Comparison of ENCODE assay signal across 8 cellular contexts in genomic region chr1:161200992-161201827, GRCh38. TPM values are rescaled to one million over a fixed set of nuclear protein-coding genes. Genes with fewer than 3 reads are reported as not detected.
DNase-seq lines count a peak whose midpoint lies in the region; ATAC-seq and TF ChIP-seq lines count a peak whose summit lies in the region.

No MANE protein-coding gene starts in this region.

- intact Hi-C loops in activated B cell treated with CpG ODN at 0.5 μM for 24 hours (cut with micrococcal nuclease) = loop anchor here (1.0 kb wide), 1 partner anchor 48 kb away; the partner anchor contains the start of gene UFC1
- intact Hi-C loops in cardiac septum (cut with DNase I) = loop anchor here (5.0 kb wide), 2 partner anchors 111 to 186 kb away; partner anchors contain the start of gene SDHC

- peak overlapping the region; percentile 96 for H3K27ac Mint-ChIP-seq in activated T-cell treated with anti-CD3 and anti-CD28 coated beads, Interleukin-2, amount 50 U/mL, for 24 hours
- H3K27ac Mint-ChIP-seq in activated B cell treated with CpG ODN at 0.5 μM for 24 hours (peak overlapping the region; percentile 94), progenitor cell of endocrine pancreas (peak overlapping the region; percentile 98)

- H3K4me1 Mint-ChIP-seq in activated T-cell treated with anti-CD3 and anti-CD28 coated beads, Interleukin-2, amount 50 U/mL, for 24 hours (ENCODE audit: low read depth) = peaks cover 54% of the 10 kb centered on the region
- peaks cover 38% of the 10 kb centered on the region for H3K4me1 Mint-ChIP-seq in activated B cell treated with CpG ODN at 0.5 μM for 24 hours
- peaks cover 16% of the 10 kb centered on the region for H3K4me1 Mint-ChIP-seq in progenitor cell of endocrine pancreas (ENCODE audit: low read depth)

- TF ChIP-seq CTCF in activated B cell treated with CpG ODN at 0.5 μM for 24 hours (IDR thresholded peaks at IDR 0.05) (no peak), progenitor cell of endocrine pancreas (IDR thresholded peaks at IDR 0.05; ENCODE audit: unreplicated experiment) (no peak)

- CTCF ChIA-PET in activated B cell treated with CpG ODN at 0.5 μM for 24 hours (lab: Charles Lee) = interaction anchor here (0.9 to 3.0 kb wide), 7 partner anchors 9 to 181 kb away, joined by 3 to 21 read pairs (median 9); partner anchors contain the start of genes APOA2, PPOX and TOMM40L

- POLR2A ChIA-PET in activated B cell treated with CpG ODN at 0.5 μM for 24 hours (lab: Charles Lee) = interaction anchor here (0.5 to 3.4 kb wide), 27 partner anchors 9 to 199 kb away, joined by 3 to 43 read pairs (median 9); partner anchors contain the start of genes ARHGAP30, B4GALT3, DEDD and PPOX

- H3K9me3 Mint-ChIP-seq in activated T-cell treated with anti-CD3 and anti-CD28 coated beads, Interleukin-2, amount 50 U/mL, for 24 hours = no peaks in the 10 kb centered on the region
- H3K9me3 Mint-ChIP-seq in activated B cell treated with CpG ODN at 0.5 μM for 24 hours = no peaks in the 10 kb centered on the region
- no peaks in the 10 kb centered on the region for H3K9me3 Mint-ChIP-seq in progenitor cell of endocrine pancreas (ENCODE audit: low read depth)

- H3K4me3 Mint-ChIP-seq in activated T-cell treated with anti-CD3 and anti-CD28 coated beads, Interleukin-2, amount 50 U/mL, for 24 hours = peak overlapping the region; percentile 93
- H3K4me3 Mint-ChIP-seq in activated B cell treated with CpG ODN at 0.5 μM for 24 hours (peak overlapping the region; percentile 94), progenitor cell of endocrine pancreas (ENCODE audit: low read depth) (peak overlapping the region; percentile 85)

- H3K36me3 Mint-ChIP-seq in activated T-cell treated with anti-CD3 and anti-CD28 coated beads, Interleukin-2, amount 50 U/mL, for 24 hours (ENCODE audit: low read depth) = peaks cover 36% of the 10 kb centered on the region
- peaks cover 28% of the 10 kb centered on the region for H3K36me3 Mint-ChIP-seq in activated B cell treated with CpG ODN at 0.5 μM for 24 hours (ENCODE audit: low read depth)
- H3K36me3 Mint-ChIP-seq in progenitor cell of endocrine pancreas (ENCODE audit: insufficient read depth) = peaks cover 7% of the 10 kb centered on the region

- no peaks in the 10 kb centered on the region for H3K27me3 Mint-ChIP-seq in activated T-cell treated with anti-CD3 and anti-CD28 coated beads, Interleukin-2, amount 50 U/mL, for 24 hours
- H3K27me3 Mint-ChIP-seq in activated B cell treated with CpG ODN at 0.5 μM for 24 hours (no peaks in the 10 kb centered on the region), progenitor cell of endocrine pancreas (peaks cover 3% of the 10 kb centered on the region)

- ATAC-seq in activated B cell treated with CpG ODN at 0.5 μM for 24 hours (ENCODE audit: low read depth) = no peak

- DNase-seq in activated T-cell treated with anti-CD3 and anti-CD28 coated beads, Interleukin-2, amount 50 U/mL, for 24 hours = no peak
- no peak for DNase-seq in activated T-cell treated with anti-CD3 and anti-CD28 coated beads, Interleukin-2, amount 50 U/mL, for 1 hour
- DNase-seq in activated B cell treated with CpG ODN at 0.5 μM for 24 hours = no peak
- DNase-seq in cardiac septum (ENCODE audit: low spot score) = peak; percentile 80
- no peak for DNase-seq in progenitor cell of endocrine pancreas (ENCODE audit: low spot score, unreplicated experiment)
- no peak for DNase-seq in foreskin melanocyte
- no peak for DNase-seq in NCI-H187 treated with DMSO at 0.1 percent for 48 hours (lab: John Stamatoyannopoulos, UW)
- DNase-seq in SW480 (ENCODE audit: low spot score) = no peak

RNA-seq across cellular contexts. Expression of gene NDUFS2, which starts 1.0 kb away (rescaled TPM):
- total RNA-seq in activated B cell treated with CpG ODN at 0.5 μM for 24 hours (69.1 and 73.9 TPM in 2 replicates), cardiac septum (253 TPM), progenitor cell of endocrine pancreas (98.2 and 103 TPM in 2 replicates)

RNA-seq across cellular contexts. Expression of gene ADAMTS4, which starts 2.4 kb away (rescaled TPM):
- total RNA-seq in activated B cell treated with CpG ODN at 0.5 μM for 24 hours (not detected in 2 replicates), cardiac septum (24.0 TPM), progenitor cell of endocrine pancreas (0.22 and 0.24 TPM in 2 replicates)

RNA-seq across cellular contexts. Expression of gene FCER1G, which starts 13.9 kb away (rescaled TPM):
- total RNA-seq in activated B cell treated with CpG ODN at 0.5 μM for 24 hours (0.60 and 0.69 TPM in 2 replicates), cardiac septum (11.4 TPM), progenitor cell of endocrine pancreas (0.60 and 1.5 TPM in 2 replicates)

RNA-seq across cellular contexts. Expression of gene APOA2, which starts 22.2 kb away (rescaled TPM):
- total RNA-seq in activated B cell treated with CpG ODN at 0.5 μM for 24 hours = not detected in 2 replicates
- not detected for total RNA-seq in cardiac septum
- total RNA-seq in progenitor cell of endocrine pancreas = 51.3 and 74.2 TPM in 2 replicates

RNA-seq across cellular contexts. Expression of gene B4GALT3, which starts 23.9 kb away (rescaled TPM):
- total RNA-seq in activated B cell treated with CpG ODN at 0.5 μM for 24 hours = 40.7 and 41.7 TPM in 2 replicates
- total RNA-seq in cardiac septum = 22.2 TPM
- total RNA-seq in progenitor cell of endocrine pancreas = 45.9 and 48.2 TPM in 2 replicates

Comparison
In these comparisons a context has a peak if more than half of its experiments do, and no peak if none do; other contexts are left out.
1. RNA of gene ADAMTS4, which starts 2.4 kb away (total RNA-seq): 24.0 TPM in cardiac septum (single experiment); 0.22 to 0.24 TPM in progenitor cell of endocrine pancreas and not detected in activated B cell treated with CpG ODN at 0.5 μM for 24 hours; every median in the first group is over 10 times any median in the second.
2. Peak in every context shown above with its lines, with median percentiles within 50 percentile points of each other: H3K27ac Mint-ChIP-seq and H3K4me3 Mint-ChIP-seq.